ENCODE assay signal across 1 cellular context in the genomic region with DNA sequence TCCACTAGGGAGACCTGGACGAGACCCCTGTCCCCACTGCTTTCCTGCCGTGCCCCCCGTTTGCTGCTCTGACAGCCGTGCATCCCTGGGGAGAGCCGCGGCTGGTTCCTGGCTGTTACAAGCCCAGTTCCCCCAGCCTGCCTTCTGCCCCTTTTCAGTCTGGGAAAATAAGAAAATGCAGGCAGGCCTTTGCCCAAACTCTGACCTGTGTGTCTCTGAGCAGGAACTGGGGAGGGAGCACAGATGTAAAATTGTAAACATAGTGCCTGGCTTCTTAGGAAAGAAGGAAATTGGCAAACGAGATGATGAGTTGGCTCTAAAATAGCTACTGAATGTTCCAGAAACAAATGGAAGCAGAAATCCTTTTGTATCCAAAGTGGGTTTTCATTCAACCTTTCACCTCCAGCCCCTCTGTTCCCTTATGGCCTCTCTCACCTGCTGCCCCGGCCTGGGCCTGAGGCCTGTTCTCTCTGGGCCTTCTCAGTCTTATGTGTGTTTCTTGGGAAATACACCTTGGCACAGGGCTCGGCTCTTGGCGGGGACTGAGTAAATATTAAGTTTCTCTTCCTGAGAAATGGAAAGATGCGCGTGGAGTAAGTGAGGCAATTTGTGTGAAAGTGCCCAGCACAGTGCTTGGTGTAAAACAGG.
A peak's percentile ranks its signal among the peaks of the same experiment; 100 is the strongest.
TF ChIP-seq lines count a peak whose summit lies in the region.

No MANE protein-coding gene starts in this region.

TF ChIP-seq in liver, 16 proteins besides CTCF, POLR2A, EP300 and RAD21:
- TF ChIP-seq, protein P1, sequence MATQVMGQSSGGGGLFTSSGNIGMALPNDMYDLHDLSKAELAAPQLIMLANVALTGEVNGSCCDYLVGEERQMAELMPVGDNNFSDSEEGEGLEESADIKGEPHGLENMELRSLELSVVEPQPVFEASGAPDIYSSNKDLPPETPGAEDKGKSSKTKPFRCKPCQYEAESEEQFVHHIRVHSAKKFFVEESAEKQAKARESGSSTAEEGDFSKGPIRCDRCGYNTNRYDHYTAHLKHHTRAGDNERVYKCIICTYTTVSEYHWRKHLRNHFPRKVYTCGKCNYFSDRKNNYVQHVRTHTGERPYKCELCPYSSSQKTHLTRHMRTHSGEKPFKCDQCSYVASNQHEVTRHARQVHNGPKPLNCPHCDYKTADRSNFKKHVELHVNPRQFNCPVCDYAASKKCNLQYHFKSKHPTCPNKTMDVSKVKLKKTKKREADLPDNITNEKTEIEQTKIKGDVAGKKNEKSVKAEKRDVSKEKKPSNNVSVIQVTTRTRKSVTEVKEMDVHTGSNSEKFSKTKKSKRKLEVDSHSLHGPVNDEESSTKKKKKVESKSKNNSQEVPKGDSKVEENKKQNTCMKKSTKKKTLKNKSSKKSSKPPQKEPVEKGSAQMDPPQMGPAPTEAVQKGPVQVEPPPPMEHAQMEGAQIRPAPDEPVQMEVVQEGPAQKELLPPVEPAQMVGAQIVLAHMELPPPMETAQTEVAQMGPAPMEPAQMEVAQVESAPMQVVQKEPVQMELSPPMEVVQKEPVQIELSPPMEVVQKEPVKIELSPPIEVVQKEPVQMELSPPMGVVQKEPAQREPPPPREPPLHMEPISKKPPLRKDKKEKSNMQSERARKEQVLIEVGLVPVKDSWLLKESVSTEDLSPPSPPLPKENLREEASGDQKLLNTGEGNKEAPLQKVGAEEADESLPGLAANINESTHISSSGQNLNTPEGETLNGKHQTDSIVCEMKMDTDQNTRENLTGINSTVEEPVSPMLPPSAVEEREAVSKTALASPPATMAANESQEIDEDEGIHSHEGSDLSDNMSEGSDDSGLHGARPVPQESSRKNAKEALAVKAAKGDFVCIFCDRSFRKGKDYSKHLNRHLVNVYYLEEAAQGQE (IDR thresholded peaks at IDR 0.05) = no peak
- TF ChIP-seq NR2F2 (IDR thresholded peaks at IDR 0.05) = peak; percentile 53
